11 cellular contexts compared by ENCODE assay signal in the genomic region with DNA sequence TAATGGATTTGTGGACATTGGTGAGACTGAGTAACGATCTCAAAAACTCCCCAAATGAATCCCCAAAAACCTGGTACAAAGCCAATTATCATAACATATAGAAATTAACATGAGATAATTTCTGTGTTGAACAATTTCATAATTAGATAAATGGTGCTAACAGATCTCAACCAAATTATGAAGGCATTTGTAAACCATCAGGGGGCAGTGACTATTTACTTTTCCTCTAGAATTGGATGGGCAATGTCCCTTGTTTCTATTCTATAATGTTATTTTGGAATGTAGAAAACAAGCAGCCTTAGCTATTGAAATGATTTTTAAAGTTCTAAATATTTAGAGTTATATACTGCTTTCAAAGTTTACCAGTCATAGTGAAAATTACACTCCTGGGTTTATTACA. TPM values are rescaled to one million over a fixed set of nuclear protein-coding genes. Genes with fewer than 3 reads are reported as not detected.
DNase-seq lines count a peak whose midpoint lies in the region; ATAC-seq and TF ChIP-seq lines count a peak whose summit lies in the region.
"Had no signal": no experiment of that assay in that cellular context is flagged by ENCODE, and none has a peak within 500 bp of the region (broad histone marks: within the 10 kb centered on the region; RNA-seq: fewer than 3 reads in every experiment).

No MANE protein-coding gene starts in this region.

- H3K27ac Mint-ChIP-seq in Calu3 (ENCODE audit: unreplicated experiment) = no peak overlapping the region
- H3K27ac Mint-ChIP-seq: stimulated activated effector memory CD8-positive, alpha-beta T cell treated with anti-CD3 and anti-CD28 coated beads, Interleukin-12 subunit alpha, Interleukin-12 subunit beta, amount 100 ng/mL, for 72 hours had no signal

- H2AFZ ChIP-seq in DND-41 (ENCODE audit: low read depth, low read length) (no peak overlapping the region), osteoblast (ENCODE audit: low read length) (no peak overlapping the region)

- H3K36me3 ChIP-seq in DND-41 (ENCODE audit: insufficient read depth, low read length) (peaks cover 75% of the 10 kb centered on the region), osteoblast (ENCODE audit: insufficient read depth, low read length) (peaks cover 23% of the 10 kb centered on the region)

- no peaks in the 10 kb centered on the region for H3K27me3 Mint-ChIP-seq in Calu3 (ENCODE audit: unreplicated experiment)

- CTCF ChIA-PET in Calu3 (lab: Charles Lee) = no interaction called here

- no peaks in the 10 kb centered on the region for H4K20me1 ChIP-seq in DND-41 (ENCODE audit: insufficient read depth, low read length)
- no peaks in the 10 kb centered on the region for H4K20me1 ChIP-seq in osteoblast (ENCODE audit: insufficient read depth, low read length)

- TF ChIP-seq CTCF in DND-41 (IDR thresholded peaks at IDR 0.05; ENCODE audit: borderline replicate concordance, extremely low read depth, low read length, poor library complexity, severe bottlenecking) (peak; percentile 29), LNCaP clone FGC (IDR thresholded peaks at IDR 0.05; ENCODE audit: control insufficient read depth, extremely low read depth, insufficient read depth) (peak; percentile 35; the same call in 1 of the 2 replicates), osteoblast (IDR thresholded peaks at IDR 0.05; ENCODE audit: extremely low read depth, low read depth, low read length) (peak; percentile 43), Calu3 (IDR thresholded peaks at IDR 0.05; ENCODE audit: unreplicated experiment) (no peak)

- DNase-seq in DND-41 (no peak), LNCaP clone FGC (ENCODE audit: low read depth) (no peak), dermis blood vessel endothelial cell (peak; percentile 25), osteoblast (ENCODE audit: insufficient read length, low spot score, missing footprints) (no peak), amniotic stem cell (lab: John Stamatoyannopoulos, UW) (no peak), NOMO-1 treated with DMSO at 0.1 percent for 48 hours (lab: John Stamatoyannopoulos, UW; ENCODE audit: unreplicated experiment) (no peak), Calu3 (no peak)
- DNase-seq: activated CD8-positive, alpha-beta memory T cell treated with anti-CD3 and anti-CD28 coated beads, Interleukin-2, amount 50 U/mL, for 4 hours; NCI-H1930 had no signal

- no peak overlapping the region for H3K4me2 ChIP-seq in DND-41 (ENCODE audit: insufficient read depth, low read length)
- H3K4me2 ChIP-seq in osteoblast (ENCODE audit: insufficient read depth, low read length) = no peak overlapping the region

- ATAC-seq in DND-41 (ENCODE audit: insufficient read depth, low read depth) (no peak), HG03135 (IDR thresholded peaks at IDR 0.05; ENCODE audit: unreplicated experiment) (no peak)
- ATAC-seq: stimulated activated effector memory CD8-positive, alpha-beta T cell treated with anti-CD3 and anti-CD28 coated beads, Interleukin-12 subunit alpha, Interleukin-12 subunit beta, amount 100 ng/mL, for 72 hours had no signal

- H3K79me2 ChIP-seq in DND-41 (ENCODE audit: insufficient read depth, low read length) (no peaks in the 10 kb centered on the region), osteoblast (ENCODE audit: insufficient read depth, low read length) (no peaks in the 10 kb centered on the region)

- H3K4me3 Mint-ChIP-seq in Calu3 (ENCODE audit: low read depth, unreplicated experiment) = no peak overlapping the region
- H3K4me3 Mint-ChIP-seq: stimulated activated effector memory CD8-positive, alpha-beta T cell treated with anti-CD3 and anti-CD28 coated beads, Interleukin-12 subunit alpha, Interleukin-12 subunit beta, amount 100 ng/mL, for 72 hours had no signal

- H3K27me3 ChIP-seq in DND-41 (ENCODE audit: insufficient read depth, low read length, poor library complexity) = no peaks in the 10 kb centered on the region
- no peaks in the 10 kb centered on the region for H3K27me3 ChIP-seq in osteoblast (ENCODE audit: insufficient read depth, low read length)

- no peak overlapping the region for H3K4me3 ChIP-seq in DND-41 (ENCODE audit: low read depth in 1 of 2, low read length in 2 of 2)
- H3K4me3 ChIP-seq in LNCaP clone FGC (ENCODE audit: low read depth, low read length) = no peak overlapping the region
- no peak overlapping the region for H3K4me3 ChIP-seq in osteoblast (ENCODE audit: insufficient read depth, low read length)

- no peak overlapping the region for H3K9ac ChIP-seq in DND-41 (ENCODE audit: low read depth, low read length)

- BruUV-seq in Calu3 (replicated peaks; lab: Mats Ljungman, UMichigan) = no TSS peak

- no peaks in the 10 kb centered on the region for H3K9me3 Mint-ChIP-seq in Calu3 (ENCODE audit: low read depth, unreplicated experiment)
- H3K9me3 Mint-ChIP-seq: stimulated activated effector memory CD8-positive, alpha-beta T cell treated with anti-CD3 and anti-CD28 coated beads, Interleukin-12 subunit alpha, Interleukin-12 subunit beta, amount 100 ng/mL, for 72 hours had no signal

- H3K9me3 ChIP-seq in DND-41 (ENCODE audit: insufficient read depth, low read length, severe bottlenecking) (no peaks in the 10 kb centered on the region), osteoblast (ENCODE audit: low read depth, low read length) (no peaks in the 10 kb centered on the region)

- H3K4me1 Mint-ChIP-seq in Calu3 (ENCODE audit: low read depth, unreplicated experiment) = no peaks in the 10 kb centered on the region
- H3K4me1 Mint-ChIP-seq: stimulated activated effector memory CD8-positive, alpha-beta T cell treated with anti-CD3 and anti-CD28 coated beads, Interleukin-12 subunit alpha, Interleukin-12 subunit beta, amount 100 ng/mL, for 72 hours had no signal

- H3K4me1 ChIP-seq in DND-41 (ENCODE audit: insufficient read depth, low read length) = no peaks in the 10 kb centered on the region
- H3K4me1 ChIP-seq in osteoblast (ENCODE audit: insufficient read depth, low read length) = no peaks in the 10 kb centered on the region

- peaks cover 4% of the 10 kb centered on the region for H3K36me3 Mint-ChIP-seq in Calu3 (ENCODE audit: insufficient read depth, unreplicated experiment)
- H3K36me3 Mint-ChIP-seq: stimulated activated effector memory CD8-positive, alpha-beta T cell treated with anti-CD3 and anti-CD28 coated beads, Interleukin-12 subunit alpha, Interleukin-12 subunit beta, amount 100 ng/mL, for 72 hours had no signal

- intact Hi-C loops in Calu3 (cut with micrococcal nuclease; ENCODE audit: unreplicated experiment) = loop anchor here (2.0 kb wide), 1 partner anchor 174 kb away; no protein-coding TSS in a partner anchor

- H3K27ac ChIP-seq in DND-41 (ENCODE audit: low read length) = no peak overlapping the region
- H3K27ac ChIP-seq in osteoblast (ENCODE audit: low read depth, low read length) = no peak overlapping the region

RNA-seq across cellular contexts. Expression of a gene that starts 57.8 kb away (rescaled TPM):
- total RNA-seq in dermis blood vessel endothelial cell = 227 and 533 TPM in 2 replicates
- 40.9 and 41.5 TPM in 2 replicates for total RNA-seq in osteoblast
- 31.2 and 37.0 TPM in 2 replicates for total RNA-seq in Calu3 (2022)
